28 cellular contexts compared by ENCODE assay signal in the genomic region with DNA sequence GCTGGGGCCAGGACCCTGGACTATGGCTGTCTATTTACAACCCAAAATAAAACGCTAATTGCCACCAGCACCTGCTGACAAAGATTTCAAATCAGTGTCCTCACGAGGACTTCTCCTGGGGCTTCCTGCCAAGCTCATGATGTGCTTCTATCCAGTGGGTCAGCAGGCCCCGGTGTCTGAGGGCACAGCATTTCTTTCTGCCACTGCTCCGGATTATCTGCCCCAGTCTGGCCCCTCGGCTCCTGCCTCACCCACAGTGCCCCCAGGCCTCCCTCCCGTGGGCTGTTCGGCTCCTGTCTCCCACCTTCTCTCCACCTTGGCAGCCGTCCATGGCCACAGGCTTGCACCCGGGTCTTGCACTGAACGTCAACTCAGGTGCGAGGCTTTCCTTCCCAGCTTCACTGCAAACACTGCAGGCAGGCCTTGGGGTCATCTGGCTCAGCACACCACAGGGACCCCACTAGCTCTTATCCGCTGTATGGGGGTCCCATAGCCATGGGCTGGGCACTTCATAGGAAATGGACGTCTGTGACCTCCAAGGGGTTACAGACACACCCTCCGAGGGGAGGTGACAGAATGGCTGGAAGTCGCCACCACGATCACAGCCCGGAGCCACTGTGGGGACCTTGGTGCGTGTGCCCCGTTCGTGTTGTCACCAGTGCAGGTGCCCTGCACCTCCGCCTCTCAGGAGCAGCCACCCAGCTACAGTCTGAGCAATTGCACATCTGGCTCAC. TPM values are rescaled to one million over a fixed set of nuclear protein-coding genes. Genes with fewer than 3 reads are reported as not detected.
A peak's percentile ranks its signal among the peaks of the same experiment; 100 is the strongest.
DNase-seq lines count a peak whose midpoint lies in the region; ATAC-seq and TF ChIP-seq lines count a peak whose summit lies in the region.
"Had no signal": no experiment of that assay in that cellular context is flagged by ENCODE, and none has a peak within 500 bp of the region (broad histone marks: within the 10 kb centered on the region; RNA-seq: fewer than 3 reads in every experiment).

No MANE protein-coding gene starts in this region.

- H3K27me3 ChIP-seq in neuronal stem cell (ENCODE audit: control insufficient read depth in 3 of 3, insufficient read depth in 3 of 3, low read depth in 1 of 3, low read length in 3 of 3): no peaks in the 10 kb centered on the region

- H3K36me3 Mint-ChIP-seq in chondrocyte (ENCODE audit: low read depth): no peaks in the 10 kb centered on the region
- H3K36me3 Mint-ChIP-seq in type B pancreatic cell: no peaks in the 10 kb centered on the region

- H2BK15ac ChIP-seq in neuronal stem cell (ENCODE audit: low read length): peak overlapping the region; percentile 82

- H3K36me3 ChIP-seq in neuronal stem cell (replicated peaks in 1 of 2; ENCODE audit: control insufficient read depth in 2 of 2, insufficient read depth in 2 of 2, low read length in 2 of 2): no peaks in the 10 kb centered on the region
- H3K36me3 ChIP-seq: heart left ventricle had no signal

- H3K27ac ChIP-seq in neuronal stem cell (replicated peaks; ENCODE audit: low read length): no peak overlapping the region
- H3K27ac ChIP-seq: coronary artery, heart left ventricle, psoas muscle, skin epidermis had no signal

- H3K9ac ChIP-seq in neuronal stem cell (ENCODE audit: low read depth, low read length, poor library complexity): no peak overlapping the region

- H3K4ac ChIP-seq in neuronal stem cell (ENCODE audit: low read length): no peak overlapping the region

- H3K4me2 ChIP-seq in neuronal stem cell (ENCODE audit: insufficient read depth, low read length, poor library complexity, severe bottlenecking): no peak overlapping the region

- peaks cover 0 to 9% of the 10 kb centered on the region in 2 donors for H3K4me1 ChIP-seq in neuronal stem cell (ENCODE audit: control insufficient read depth in 2 of 2, insufficient read depth in 1 of 2, low read depth in 1 of 2, low read length in 2 of 2)
- H3K4me1 ChIP-seq: Caco-2, psoas muscle had no signal

- ATAC-seq in HG03571 (IDR thresholded peaks at IDR 0.05; ENCODE audit: unreplicated experiment): no peak
- ATAC-seq: effector memory CD8-positive, alpha-beta T cell; naive thymus-derived CD8-positive, alpha-beta T cell; psoas muscle had no signal

- H3K4me1 Mint-ChIP-seq in chondrocyte (ENCODE audit: low read depth) (no peaks in the 10 kb centered on the region), type B pancreatic cell (ENCODE audit: unreplicated experiment) (no peaks in the 10 kb centered on the region)
- H3K4me1 Mint-ChIP-seq: naive thymus-derived CD8-positive, alpha-beta T cell had no signal

- H2BK120ac ChIP-seq in neuronal stem cell (ENCODE audit: low read depth, low read length): no peak overlapping the region

- no CpG with 5 or more reads among the region's 21 CpGs for WGBS in neuronal stem cell (ENCODE audit: extremely low coverage in 2 of 2, insufficient read length in 2 of 2, insufficient replicate concordance in 1 of 2), 2 donors

- H4K91ac ChIP-seq in neuronal stem cell (ENCODE audit: low read depth, low read length, poor library complexity): no peak overlapping the region

- no peak overlapping the region for H2BK12ac ChIP-seq in neuronal stem cell (ENCODE audit: low read length)

- H3K4me3 ChIP-seq in neuronal stem cell (ENCODE audit: low read length in 2 of 2): no peak overlapping the region
- H3K4me3 ChIP-seq: coronary artery, heart left ventricle, psoas muscle, skin epidermis had no signal

- no peaks in the 10 kb centered on the region for H3K79me1 ChIP-seq in neuronal stem cell (ENCODE audit: low read depth, low read length)

- peaks cover 7% of the 10 kb centered on the region for H3K27me3 Mint-ChIP-seq in chondrocyte (ENCODE audit: low read depth)
- H3K27me3 Mint-ChIP-seq in type B pancreatic cell: no peaks in the 10 kb centered on the region

- no peak overlapping the region for H2BK5ac ChIP-seq in neuronal stem cell (ENCODE audit: low read length)

- DNase-seq in activated naive CD4-positive, alpha-beta T cell treated with anti-CD3 and anti-CD28 coated beads, Interleukin-2, amount 50 U/mL, for 16 hours: peak; percentile 3
- DNase-seq in activated naive CD4-positive, alpha-beta T cell (lab: John Stamatoyannopoulos, UW): no peak
- DNase-seq in chondrocyte (ENCODE audit: low spot score): peak; percentile 85
- DNase-seq in neuronal stem cell (ENCODE audit: low spot score): no peak
- DNase-seq in type B pancreatic cell (ENCODE audit: extremely low spot score, unreplicated experiment): peak; percentile 64
- DNase-seq in cerebellar cortex (ENCODE audit: low spot score): no peak
- DNase-seq in activated CD8-positive, alpha-beta memory T cell treated with anti-CD3 and anti-CD28 coated beads, Interleukin-2, amount 50 U/mL, for 48 hours: no peak
- DNase-seq: activated CD4-positive, alpha-beta T cell treated with anti-CD3 and anti-CD28 coated beads, Interleukin-2, amount 50 U/mL, for 4 hours; activated CD4-positive, CD25-positive, alpha-beta regulatory T cell; activated gamma-delta T cell treated with Interleukin-2 at 50 U/mL for 16 hours; effector memory CD8-positive, alpha-beta T cell; foreskin fibroblast; midbrain; NCI-H1048; NCI-H2029 treated with DMSO at 0.1 percent for 48 hours; NCI-H345; NCI-H748 treated with DMSO at 0.1 percent for 48 hours; SHP77 treated with DMSO at 0.1 percent for 48 hours; stimulated activated CD4-positive, alpha-beta T cell treated with anti-CD3 and anti-CD28 coated beads, Interleukin-1b, Interleukin-23, amount 100 ng/mL, for 48 hours; T-helper 9 cell had no signal

- no peaks in the 10 kb centered on the region for H3K9me3 Mint-ChIP-seq in chondrocyte (ENCODE audit: low read depth)
- no peaks in the 10 kb centered on the region for H3K9me3 Mint-ChIP-seq in type B pancreatic cell
- H3K9me3 Mint-ChIP-seq: effector memory CD8-positive, alpha-beta T cell; naive thymus-derived CD8-positive, alpha-beta T cell had no signal

- TF ChIP-seq CTCF in chondrocyte (IDR thresholded peaks at IDR 0.05) (no peak), type B pancreatic cell (conservative IDR thresholded peaks at IDR 0.05) (no peak)

- H3K27ac Mint-ChIP-seq in chondrocyte (ENCODE audit: unreplicated experiment) (no peak overlapping the region), type B pancreatic cell (no peak overlapping the region)
- H3K27ac Mint-ChIP-seq: effector memory CD8-positive, alpha-beta T cell; naive thymus-derived CD8-positive, alpha-beta T cell had no signal

- H3K23ac ChIP-seq in neuronal stem cell (ENCODE audit: low read depth, low read length, poor library complexity): peak overlapping the region; percentile 22

- H2AK5ac ChIP-seq in neuronal stem cell (ENCODE audit: low read depth, low read length): no peak overlapping the region

- H3K18ac ChIP-seq in neuronal stem cell (ENCODE audit: low read length): peak overlapping the region; percentile 76

- H3K4me3 Mint-ChIP-seq in chondrocyte (ENCODE audit: unreplicated experiment) (no peak overlapping the region), type B pancreatic cell (no peak overlapping the region)
- H3K4me3 Mint-ChIP-seq: effector memory CD8-positive, alpha-beta T cell; naive thymus-derived CD8-positive, alpha-beta T cell had no signal

- H3K9me3 ChIP-seq in neuronal stem cell (replicated peaks in 1 of 2; ENCODE audit: control insufficient read depth in 2 of 2, insufficient read depth in 1 of 2, low read depth in 1 of 2, low read length in 2 of 2): peaks cover 0 to 2% of the 10 kb centered on the region in 2 donors
- H3K9me3 ChIP-seq: Caco-2, psoas muscle had no signal

- no peak overlapping the region for H3K14ac ChIP-seq in neuronal stem cell (ENCODE audit: low read length)

- H2AFZ ChIP-seq in neuronal stem cell (ENCODE audit: low read length): no peak overlapping the region

- peak overlapping the region; percentile 7 for H4K8ac ChIP-seq in neuronal stem cell (ENCODE audit: low read depth, low read length)

RNA-seq across cellular contexts. Expression of gene FCN1, which starts 43.8 kb away (rescaled TPM):
- total RNA-seq in chondrocyte (not detected in 3 replicates), type B pancreatic cell (ENCODE audit: low replicate concordance) (not detected in 2 replicates)
- polyA plus RNA-seq in neuronal stem cell (2013, experiment 1 of 2): not detected
- not detected for polyA plus RNA-seq in neuronal stem cell (2013, experiment 2 of 2)
- total RNA-seq: Caco-2 had no signal
- polyA plus RNA-seq: BJ had no signal

Comparison
In these comparisons a context has a peak if more than half of its experiments do, and no peak if none do; other contexts are left out.
1. DNase-seq: peak in activated naive CD4-positive, alpha-beta T cell treated with anti-CD3 and anti-CD28 coated beads, Interleukin-2, amount 50 U/mL, for 16 hours (single experiment), chondrocyte (single experiment) and type B pancreatic cell (single experiment); none in activated naive CD4-positive, alpha-beta T cell (0 of 4), neuronal stem cell (single experiment), cerebellar cortex (single experiment) and activated CD8-positive, alpha-beta memory T cell treated with anti-CD3 and anti-CD28 coated beads, Interleukin-2, amount 50 U/mL, for 48 hours (single experiment).